ENCODE assay signal across 21 cellular contexts in genomic region chr4:1819284-1819683, GRCh38. TPM values are rescaled to one million over a fixed set of nuclear protein-coding genes. Genes with fewer than 3 reads are reported as not detected.
DNase-seq lines count a peak whose midpoint lies in the region; ATAC-seq, FAIRE-seq and TF ChIP-seq lines count a peak whose summit lies in the region.
"Had no signal": no experiment of that assay in that cellular context is flagged by ENCODE, and none has a peak within 500 bp of the region (broad histone marks: within the 10 kb centered on the region; RNA-seq: fewer than 3 reads in every experiment).

No MANE protein-coding gene starts in this region.

- H3K4me1 ChIP-seq in SK-N-SH (ENCODE audit: control insufficient read depth in 1 of 2, insufficient read depth in 2 of 2, low read depth in 1 of 2, low read length in 1 of 2) (peaks cover 0 to 12% of the 10 kb centered on the region in 2 experiments; a peak in 1 of 4 replicates), skeletal muscle tissue (ENCODE audit: control insufficient read depth in 3 of 3, insufficient read depth in 3 of 3, low read length in 3 of 3) (peaks cover 11 to 17% (median 14%) of the 10 kb centered on the region in 3 donors)
- H3K4me1 ChIP-seq: BE2C had no signal

- H3K79me2 ChIP-seq in SK-N-SH (ENCODE audit: insufficient read depth), result no peaks in the 10 kb centered on the region

- no peak for ATAC-seq in SK-N-SH treated with all-trans-retinoic acid at 6 μM for 48 hours
- ATAC-seq: HCT116 had no signal

- POLR2A ChIA-PET in SK-N-SH (lab: Yijun Ruan, JAX), result no interaction called here

- H3K27me3 ChIP-seq in SK-N-SH (ENCODE audit: insufficient read depth) (no peaks in the 10 kb centered on the region), bronchial epithelial cell (ENCODE audit: control insufficient read depth, insufficient read depth, low read length) (no peaks in the 10 kb centered on the region), skeletal muscle tissue (ENCODE audit: control insufficient read depth in 3 of 3, insufficient read depth in 3 of 3, low read length in 3 of 3) (no peaks in the 10 kb centered on the region)
- H3K27me3 ChIP-seq: BE2C had no signal

- DNase-seq in SK-N-SH (peak; percentile 29), bronchial epithelial cell (ENCODE audit: low read depth) (no peak), myocyte (ENCODE audit: low read depth) (peak; percentile 79), GM03348 (ENCODE audit: low spot score) (no peak), hepatic stellate cell (ENCODE audit: low spot score) (no peak), NCI-H2227 treated with DMSO at 0.1 percent for 48 hours (lab: John Stamatoyannopoulos, UW) (no peak)
- DNase-seq: 8988T; BE2C; Calu3; CD4-positive, alpha-beta memory T cell; DMS53; KG1; NCI-H1048; NCI-H1694 treated with DMSO at 0.1 percent for 48 hours; NCI-H2107; NCI-H446 treated with DMSO at 0.1 percent for 48 hours; OCI-M1 had no signal

- peak; percentile 47 for FAIRE-seq in bronchial epithelial cell (lab: Jason Lieb, UNC)

- H3K4me2 ChIP-seq in SK-N-SH, result no peak overlapping the region

- TF ChIP-seq CTCF in SK-N-SH (IDR thresholded peaks at IDR 0.05), result no peak
- no peak for TF ChIP-seq CTCF in bronchial epithelial cell (IDR thresholded peaks at IDR 0.05; ENCODE audit: insufficient read depth, low read length, severe bottlenecking)

- no peak for TF ChIP-seq EP300 in SK-N-SH (IDR thresholded peaks at IDR 0.05; ENCODE audit: borderline replicate concordance in 1 of 2, low read depth in 1 of 2, low read length in 1 of 2)

- H3K36me3 ChIP-seq in SK-N-SH (replicated peaks in 1 of 2; ENCODE audit: control insufficient read depth in 1 of 2, insufficient read depth in 2 of 2, low read length in 1 of 2) (peaks cover 27 to 64% of the 10 kb centered on the region in 2 experiments), bronchial epithelial cell (ENCODE audit: control insufficient read depth, insufficient read depth, low read length) (peaks cover 52% of the 10 kb centered on the region), skeletal muscle tissue (ENCODE audit: control insufficient read depth in 3 of 3, insufficient read depth in 3 of 3, low read length in 3 of 3) (peaks cover 45 to 58% (median 58%) of the 10 kb centered on the region in 3 donors)

- H3K9me3 ChIP-seq in SK-N-SH (no peaks in the 10 kb centered on the region), skeletal muscle tissue (ENCODE audit: control insufficient read depth in 3 of 3, low read length in 3 of 3) (no peaks in the 10 kb centered on the region)
- H3K9me3 ChIP-seq: BE2C had no signal

- H3K9ac ChIP-seq in SK-N-SH (no peak overlapping the region), skeletal muscle tissue (ENCODE audit: low read depth in 1 of 3, low read length in 3 of 3) (peak overlapping the region in 2 of 3 donors; percentile 20 to 54)

- H4K20me1 ChIP-seq in SK-N-SH (ENCODE audit: insufficient read depth), result no peaks in the 10 kb centered on the region

- no peak overlapping the region for H3K4me3 ChIP-seq in SK-N-SH (ENCODE audit: low read depth in 2 of 2, low read length in 1 of 2)
- no peak overlapping the region for H3K4me3 ChIP-seq in bronchial epithelial cell (ENCODE audit: low read depth, low read length)
- H3K4me3 ChIP-seq in skeletal muscle tissue (ENCODE audit: low read length in 3 of 3), result no peak overlapping the region

- H3K9me2 ChIP-seq in SK-N-SH, result no peaks in the 10 kb centered on the region

- H3F3A ChIP-seq in SK-N-SH (replicated peaks; ENCODE audit: insufficient read depth), result no peaks in the 10 kb centered on the region

- H3K27ac ChIP-seq in SK-N-SH (ENCODE audit: low read depth in 2 of 2, low read length in 1 of 2) (peak overlapping the region in 1 of 2 experiments; percentile 43; a peak in 2 of 4 replicates), skeletal muscle tissue (ENCODE audit: low read depth, low read length) (peak overlapping the region; percentile 62)

- no peak for TF ChIP-seq RAD21 in SK-N-SH (IDR thresholded peaks at IDR 0.05; ENCODE audit: low read length)

- 92% methylated on average over 10 of the region's 10 CpGs for WGBS in SK-N-SH (ENCODE audit: low lambda C conversion rate)

- no peak overlapping the region for H2AFZ ChIP-seq in SK-N-SH (ENCODE audit: low read depth)

- CTCF ChIA-PET in SK-N-SH (lab: Yijun Ruan, JAX), result interaction anchor here (0.6 to 5.7 kb wide), 5 partner anchors 10 to 690 kb away, joined by 3 to 32 read pairs (median 10); no protein-coding TSS in a partner anchor

TF ChIP-seq in SK-N-SH, 30 proteins besides CTCF, POLR2A, EP300 and RAD21 (continues in another document):
- TF ChIP-seq JUND (IDR thresholded peaks at IDR 0.05), result no peak
- TF ChIP-seq USF1 (IDR thresholded peaks at IDR 0.05; ENCODE audit: borderline replicate concordance, low read depth), result no peak
- no peak for TF ChIP-seq PBX3 (IDR thresholded peaks at IDR 0.05)
- TF ChIP-seq RCOR1 (IDR thresholded peaks at IDR 0.05; ENCODE audit: low read length), result no peak
- no peak for TF ChIP-seq GATA2 (CRISPR knock-in tag; IDR thresholded peaks at IDR 0.05)
- TF ChIP-seq NFIC (IDR thresholded peaks at IDR 0.05; ENCODE audit: borderline replicate concordance), result no peak
- TF ChIP-seq FOXM1 (IDR thresholded peaks at IDR 0.05; ENCODE audit: low read depth), result no peak
- no peak for TF ChIP-seq FOSL2 (IDR thresholded peaks at IDR 0.05; ENCODE audit: borderline replicate concordance, low read depth)

TF ChIP-seq in SK-N-SH treated with all-trans-retinoic acid at 6 μM for 48 hours, 23 proteins besides CTCF, POLR2A, EP300 and RAD21:
- TF ChIP-seq ARNTL (CRISPR knock-in tag; IDR thresholded peaks at IDR 0.05; ENCODE audit: borderline replicate concordance, low read depth) (no peak), TSHZ2 (CRISPR knock-in tag; IDR thresholded peaks at IDR 0.05) (no peak), ESRRG (CRISPR knock-in tag; IDR thresholded peaks at IDR 0.05) (no peak), CSDC2 (CRISPR knock-in tag; IDR thresholded peaks at IDR 0.05) (no peak), ZNF565 (CRISPR knock-in tag; conservative IDR thresholded peaks at IDR 0.05; ENCODE audit: low read depth) (no peak), ZFP3 (CRISPR knock-in tag; IDR thresholded peaks at IDR 0.05) (no peak)
TF ChIP-seq in SK-N-SH treated with all-trans-retinoic acid at 6 μM for 48 hours: peak in this region for 0.

RNA-seq across cellular contexts. Expression of gene FGFR3, which starts 26.2 kb away (rescaled TPM):
- polyA plus RNA-seq in SK-N-SH (2012; rRNA removed), result 0.62 and 1.1 TPM in 2 replicates
- 0.37 and 0.69 TPM in 2 replicates for polyA plus RNA-seq in SK-N-SH (2012; cell fraction: cytosol; rRNA removed)
- 2.3 and 2.7 TPM in 2 replicates for polyA plus RNA-seq in SK-N-SH (2012; cell fraction: nucleus; rRNA removed)
- total RNA-seq in bronchial epithelial cell (29.0 and 133 TPM in 2 replicates), myocyte (0.10 TPM in 1 of 2 replicates, not detected in the other), skeletal muscle tissue (0.52 TPM)
- 0.11 TPM for polyA plus RNA-seq in myocyte (2012)
- total RNA-seq: RPMI7951 had no signal
- polyA plus RNA-seq: CD4-positive, alpha-beta memory T cell had no signal

RNA-seq across cellular contexts. Expression of gene LETM1, which starts 36.7 kb away (rescaled TPM):
- 25.8 and 26.7 TPM in 2 replicates for polyA plus RNA-seq in SK-N-SH (2012; rRNA removed)
- polyA plus RNA-seq in SK-N-SH (2012; cell fraction: cytosol; rRNA removed), result 9.3 and 12.6 TPM in 2 replicates
- 72.8 and 106 TPM in 2 replicates for polyA plus RNA-seq in SK-N-SH (2012; cell fraction: nucleus; rRNA removed)
- 109 and 176 TPM in 2 replicates for total RNA-seq in bronchial epithelial cell
- 39.2 and 39.4 TPM in 2 replicates for total RNA-seq in myocyte
- 21.3 TPM for polyA plus RNA-seq in myocyte (2012)
- total RNA-seq in skeletal muscle tissue, result 32.4 TPM

RNA-seq across cellular contexts. Expression of gene NSD2, which starts 51.9 kb away (rescaled TPM):
- polyA plus RNA-seq in SK-N-SH (2012; rRNA removed), result 28.0 and 34.2 TPM in 2 replicates
- polyA plus RNA-seq in SK-N-SH (2012; cell fraction: cytosol; rRNA removed), result 20.4 and 23.3 TPM in 2 replicates
- polyA plus RNA-seq in SK-N-SH (2012; cell fraction: nucleus; rRNA removed), result 72.9 and 92.5 TPM in 2 replicates
- total RNA-seq in bronchial epithelial cell, result 43.4 and 48.1 TPM in 2 replicates
- total RNA-seq in myocyte, result 23.5 and 28.3 TPM in 2 replicates
- 22.9 TPM for polyA plus RNA-seq in myocyte (2012)
- 41.8 TPM for total RNA-seq in skeletal muscle tissue

Comparison
In these comparisons a context has a peak if more than half of its experiments do, and no peak if none do; other contexts are left out.
1. DNase-seq: peak in SK-N-SH (single experiment) and myocyte (single experiment); none in bronchial epithelial cell (single experiment), GM03348 (single experiment), hepatic stellate cell (single experiment) and NCI-H2227 treated with DMSO at 0.1 percent for 48 hours (single experiment).
2. RNA of gene FGFR3, which starts 26.2 kb away (total RNA-seq): 29.0 to 133 TPM in bronchial epithelial cell; 0.52 TPM in skeletal muscle tissue (single experiment) and 0.10 TPM in myocyte; every median in the first group is over 10 times any median in the second.